In the genomic region with DNA sequence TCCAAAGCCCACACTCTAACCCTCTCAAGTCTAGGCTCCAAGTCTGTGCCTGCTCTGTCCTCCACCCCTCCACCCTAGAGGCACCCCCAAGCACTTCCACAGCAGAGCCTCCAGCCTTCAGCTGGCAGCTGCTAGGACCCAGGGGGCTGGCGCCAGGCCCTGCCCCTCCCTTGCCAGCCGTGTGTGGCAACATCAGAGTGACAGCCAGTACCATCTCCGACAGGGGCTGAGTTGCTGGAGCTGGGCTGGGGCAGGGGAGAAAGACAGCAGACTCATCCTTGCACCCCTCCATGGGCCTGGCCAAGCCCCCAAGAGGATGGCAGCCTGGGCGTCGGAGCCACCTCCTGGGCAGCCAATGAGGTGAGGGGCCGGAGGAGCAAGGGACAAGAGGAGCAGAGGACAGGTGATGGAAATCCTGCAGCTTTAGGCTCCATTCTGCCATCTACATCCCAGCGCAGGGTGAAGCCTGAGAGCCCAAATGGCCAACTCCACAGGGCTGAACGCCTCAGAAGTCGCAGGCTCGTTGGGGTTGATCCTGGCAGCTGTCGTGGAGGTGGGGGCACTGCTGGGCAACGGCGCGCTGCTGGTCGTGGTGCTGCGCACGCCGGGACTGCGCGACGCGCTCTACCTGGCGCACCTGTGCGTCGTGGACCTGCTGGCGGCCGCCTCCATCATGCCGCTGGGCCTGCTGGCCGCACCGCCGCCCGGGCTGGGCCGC, we compare ENCODE assay signal across 10 cellular contexts. TPM values are rescaled to one million over a fixed set of nuclear protein-coding genes. Genes with fewer than 3 reads are reported as not detected.
DNase-seq lines count a peak whose midpoint lies in the region; ATAC-seq and TF ChIP-seq lines count a peak whose summit lies in the region.
"Had no signal": no experiment of that assay in that cellular context is flagged by ENCODE, and none has a peak within 500 bp of the region (broad histone marks: within the 10 kb centered on the region; RNA-seq: fewer than 3 reads in every experiment).

A gene with protein sequence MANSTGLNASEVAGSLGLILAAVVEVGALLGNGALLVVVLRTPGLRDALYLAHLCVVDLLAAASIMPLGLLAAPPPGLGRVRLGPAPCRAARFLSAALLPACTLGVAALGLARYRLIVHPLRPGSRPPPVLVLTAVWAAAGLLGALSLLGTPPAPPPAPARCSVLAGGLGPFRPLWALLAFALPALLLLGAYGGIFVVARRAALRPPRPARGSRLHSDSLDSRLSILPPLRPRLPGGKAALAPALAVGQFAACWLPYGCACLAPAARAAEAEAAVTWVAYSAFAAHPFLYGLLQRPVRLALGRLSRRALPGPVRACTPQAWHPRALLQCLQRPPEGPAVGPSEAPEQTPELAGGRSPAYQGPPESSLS (plus strand): TSS at position 207 of the 718 bp plus-strand sequence. CDS start 272 bp downstream, at position 479.

- H3K36me3 ChIP-seq in right lobe of liver (no peaks in the 10 kb centered on the region), stomach smooth muscle (ENCODE audit: control insufficient read depth in 2 of 2, insufficient read depth in 2 of 2, low read length in 2 of 2) (peaks cover 7 to 18% of the 10 kb centered on the region in 2 donors)

- peak; percentile 25 for DNase-seq in LHCN-M2 (ENCODE audit: low read depth)
- peak; percentile 44 for DNase-seq in cerebellum (ENCODE audit: low spot score)
- no peak for DNase-seq in right lobe of liver
- no peak for DNase-seq in OCI-M1 (lab: John Stamatoyannopoulos, UW)
- no peak for DNase-seq in NCI-H446 treated with DMSO at 0.1 percent for 48 hours (lab: John Stamatoyannopoulos, UW)
- DNase-seq: activated CD4-positive, CD25-positive, alpha-beta regulatory T cell; stimulated activated CD4-positive, alpha-beta T cell treated with anti-CD3 and anti-CD28 coated beads, Interleukin-4, amount 100 ng/mL, for 1 hour had no signal

- no peak for TF ChIP-seq CTCF in right lobe of liver (IDR thresholded peaks at IDR 0.05)

- H3K27me3 ChIP-seq in right lobe of liver (no peaks in the 10 kb centered on the region), stomach smooth muscle (ENCODE audit: control insufficient read depth in 1 of 2, insufficient read depth in 2 of 2, low read length in 2 of 2) (peaks cover 0 to 4% of the 10 kb centered on the region in 2 donors)

- H3K4me3 ChIP-seq in right lobe of liver, result peak within 1 kb of the TSS; percentile 22 to 52 (median 41)
- peak within 1 kb of the TSS; percentile 35 to 64 for H3K4me3 ChIP-seq in stomach smooth muscle (ENCODE audit: low read length in 2 of 2)

- peak within 1 kb of the TSS; percentile 44 to 55 for H3K9ac ChIP-seq in stomach smooth muscle (ENCODE audit: low read length in 2 of 2)

- H3K9me3 ChIP-seq in right lobe of liver (no peaks in the 10 kb centered on the region), stomach smooth muscle (ENCODE audit: control insufficient read depth in 2 of 2, low read length in 2 of 2) (no peaks in the 10 kb centered on the region)

- ATAC-seq in right lobe of liver (no peak), HG03439 (IDR thresholded peaks at IDR 0.05; ENCODE audit: unreplicated experiment) (no peak)

- no peak for TF ChIP-seq POLR2A in right lobe of liver (IDR thresholded peaks at IDR 0.05)

- peaks cover 0 to 19% (median 2%) of the 10 kb centered on the region in 4 donors for H3K4me1 ChIP-seq in right lobe of liver
- peaks cover 16% of the 10 kb centered on the region for H3K4me1 ChIP-seq in stomach smooth muscle (ENCODE audit: control insufficient read depth, insufficient read depth, low read length)

- intact Hi-C loops in right lobe of liver (cut with DNase I), result no loop called here

- H3K27ac ChIP-seq in right lobe of liver, result peak within 1 kb of the TSS in 2 of 3 donors; percentile 6 to 31
- peak within 1 kb of the TSS; percentile 55 for H3K27ac ChIP-seq in stomach smooth muscle (ENCODE audit: low read length)
- H3K27ac ChIP-seq: epithelial cell of prostate had no signal

- WGBS in right lobe of liver (ENCODE audit: insufficient coverage, low coverage, low lambda C conversion rate, missing lambda C conversion rate), result 61% methylated on average over 5 of the region's 33 CpGs

RNA-seq across cellular contexts. Expression of the gene that starts here (rescaled TPM):
- total RNA-seq in LHCN-M2 (2014; rRNA removed) (not detected in 2 replicates), cerebellum (0.18 TPM), right lobe of liver (under 1 TPM in 2 of 6 experiments, not detected in 4; 0.18 to 0.37 TPM)
- polyA plus RNA-seq in LHCN-M2 (2012), result 0.15 TPM

Comparison
In these comparisons a context has a peak if more than half of its experiments do, and no peak if none do; other contexts are left out.
1. Peak in DNase-seq in LHCN-M2; RNA of the gene not detected or under 1 TPM.
2. Peak in DNase-seq in cerebellum; RNA of the gene not detected or under 1 TPM.